ENCODE assay signal across 9 cellular contexts in the genomic region with DNA sequence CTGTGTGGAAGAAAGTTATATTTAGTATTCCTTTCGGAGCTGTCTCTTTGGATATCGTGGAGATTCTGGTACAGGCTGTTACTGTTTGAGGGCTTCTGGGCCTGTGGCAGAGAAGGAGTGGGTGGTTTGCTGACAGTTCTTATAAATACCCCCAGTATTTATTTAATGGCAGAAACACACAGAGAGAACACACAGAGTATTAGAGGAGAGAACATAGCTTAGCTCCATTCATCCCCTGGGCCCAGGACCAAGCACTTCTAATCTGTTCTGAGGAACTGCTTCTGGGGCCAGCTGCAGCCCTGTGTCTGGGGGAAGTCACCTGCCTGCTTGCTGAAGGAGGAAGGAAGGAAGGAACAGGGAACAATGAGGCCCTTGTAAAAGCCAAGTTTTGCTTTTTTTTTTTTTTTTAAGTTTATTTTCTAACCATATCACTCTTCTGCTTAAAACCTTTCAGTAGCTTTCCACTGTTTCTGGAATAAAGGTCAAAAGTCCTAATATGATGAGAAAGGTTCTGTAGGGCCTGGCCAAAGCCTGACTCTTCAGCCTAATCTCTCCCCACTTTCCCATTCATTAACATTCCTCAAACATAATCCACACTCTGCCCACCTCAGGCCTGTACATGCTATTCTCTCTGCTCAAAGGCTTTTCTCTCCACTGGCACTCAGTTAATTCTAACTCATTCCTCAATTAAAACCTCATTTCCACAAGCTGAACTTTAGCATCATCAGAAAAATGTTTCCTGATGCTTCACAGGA. TPM values are rescaled to one million over a fixed set of nuclear protein-coding genes. Genes with fewer than 3 reads are reported as not detected.
DNase-seq lines count a peak whose midpoint lies in the region; ATAC-seq lines count a peak whose summit lies in the region.
"Had no signal": no experiment of that assay in that cellular context is flagged by ENCODE, and none has a peak within 500 bp of the region (broad histone marks: within the 10 kb centered on the region; RNA-seq: fewer than 3 reads in every experiment).

No MANE protein-coding gene starts in this region.

- H3K4me1 Mint-ChIP-seq in T-helper 17 cell: peaks cover 9% of the 10 kb centered on the region

- ATAC-seq in T-helper 17 cell: no peak
- no peak for ATAC-seq in GM19351 (IDR thresholded peaks at IDR 0.05; ENCODE audit: unreplicated experiment)
- no peak for ATAC-seq in GM18907 (IDR thresholded peaks at IDR 0.05; ENCODE audit: unreplicated experiment)
- ATAC-seq in HG03460 (IDR thresholded peaks at IDR 0.05; ENCODE audit: unreplicated experiment): no peak

- intact Hi-C loops in head of caudate nucleus (cut with DNase I): no loop called here

- H3K9me3 ChIP-seq in T-helper 17 cell (ENCODE audit: control insufficient read depth, low read length, poor library complexity, severe bottlenecking): no peaks in the 10 kb centered on the region

- no peaks in the 10 kb centered on the region for H3K36me3 Mint-ChIP-seq in T-helper 17 cell (ENCODE audit: low read depth)

- no peaks in the 10 kb centered on the region for H3K27me3 Mint-ChIP-seq in T-helper 17 cell

- DNase-seq in AML-193 (lab: John Stamatoyannopoulos, UW) (peak; percentile 11 to 33), T-helper 17 cell (no peak), head of caudate nucleus (peak in 39 of 42 donors; percentile 19 to 73 (median 45)), nucleus accumbens (lab: John Stamatoyannopoulos, UW) (peak in 33 of 56 donors; percentile 7 to 62 (median 25))
- no peak for DNase-seq in stimulated activated CD4-positive, alpha-beta T cell treated with anti-CD3 and anti-CD28 coated beads, Interleukin-2, amount 100 ng/mL, for 48 hours

- no peak overlapping the region for H3K4me3 Mint-ChIP-seq in T-helper 17 cell

- H3K27ac Mint-ChIP-seq in T-helper 17 cell: peak overlapping the region; percentile 37

RNA-seq across cellular contexts. Expression of gene PP2D1, which starts 11.8 kb away (rescaled TPM):
- total RNA-seq in T-helper 17 cell: not detected
- total RNA-seq: activated CD8-positive, alpha-beta memory T cell treated with anti-CD3 and anti-CD28 coated beads for 36 hours had no signal

RNA-seq across cellular contexts. Expression of gene KAT2B, which starts 16.4 kb away (rescaled TPM):
- total RNA-seq in T-helper 17 cell: 100 to 1,000 TPM; 157 to 161 TPM

Comparison
In these comparisons a context has a peak if more than half of its experiments do, and no peak if none do; other contexts are left out.
1. DNase-seq: peak in AML-193 (2 of 2), head of caudate nucleus (39 of 42) and nucleus accumbens (33 of 56); none in T-helper 17 cell (0 of 3) and stimulated activated CD4-positive, alpha-beta T cell treated with anti-CD3 and anti-CD28 coated beads, Interleukin-2, amount 100 ng/mL, for 48 hours (0 of 2).